8 cellular contexts compared by ENCODE assay signal in the genomic region with DNA sequence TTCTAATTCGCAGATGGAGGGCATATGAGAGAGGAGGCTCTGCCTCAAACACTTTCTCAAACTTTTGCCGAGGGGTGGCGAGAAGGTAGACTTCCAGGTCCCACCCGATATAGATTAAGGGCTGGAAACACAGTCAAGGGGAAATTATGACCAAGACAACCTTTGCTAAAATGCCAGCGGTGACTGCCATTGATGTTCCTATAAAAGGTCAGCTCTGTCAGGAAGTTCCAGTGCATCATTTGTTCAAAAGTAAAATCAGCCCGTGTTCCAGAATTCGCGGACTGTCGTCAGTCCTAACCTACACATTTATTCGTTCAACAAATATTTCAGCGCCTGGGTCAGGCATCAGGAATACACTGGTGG. TPM values are rescaled to one million over a fixed set of nuclear protein-coding genes. Genes with fewer than 3 reads are reported as not detected.
DNase-seq lines count a peak whose midpoint lies in the region; ATAC-seq and TF ChIP-seq lines count a peak whose summit lies in the region.

No MANE protein-coding gene starts in this region.

- H3K9me3 Mint-ChIP-seq in activated B cell treated with CpG ODN at 0.5 μM for 24 hours: no peaks in the 10 kb centered on the region

- in situ Hi-C loops in gastrocnemius medialis (cut with MboI; ENCODE audit: low sequenced_read_pairs in 4 of 4): no loop called here

- peaks cover 61% of the 10 kb centered on the region for H3K4me1 Mint-ChIP-seq in activated B cell treated with CpG ODN at 0.5 μM for 24 hours

- POLR2A ChIA-PET in activated B cell treated with CpG ODN at 0.5 μM for 24 hours (lab: Charles Lee): interaction anchor here (1.0 to 2.8 kb wide), 2 partner anchors 9 to 17 kb away, joined by 6 to 15 read pairs; no protein-coding TSS in a partner anchor

- no peak for ATAC-seq in activated B cell treated with CpG ODN at 0.5 μM for 24 hours (ENCODE audit: low read depth)
- ATAC-seq in gastrocnemius medialis: no peak
- no peak for ATAC-seq in HG02970 (IDR thresholded peaks at IDR 0.05; ENCODE audit: low FRiP score, unreplicated experiment)

- H3K4me3 ChIP-seq in foreskin fibroblast (ENCODE audit: low read depth in 1 of 2, low read length in 2 of 2): peak overlapping the region; percentile 94 to 98
- H3K4me3 ChIP-seq in gastrocnemius medialis: peak overlapping the region; percentile 91 to 99 (median 98)

- H3K9me3 ChIP-seq in gastrocnemius medialis: no peaks in the 10 kb centered on the region

- CTCF ChIA-PET in activated B cell treated with CpG ODN at 0.5 μM for 24 hours (lab: Charles Lee): interaction anchor here (0.9 kb wide), 1 partner anchor 13 kb away, joined by 3 read pairs; no protein-coding TSS in a partner anchor

- peak; percentile 15 for DNase-seq in activated T-cell treated with anti-CD3 and anti-CD28 coated beads for 24 hours (ENCODE audit: low read depth)
- DNase-seq in activated T-cell treated with anti-CD3 and anti-CD28 coated beads, Interleukin-2, amount 50 U/mL, for 1 hour: no peak
- no peak for DNase-seq in activated B cell treated with CpG ODN at 0.5 μM for 24 hours
- no peak for DNase-seq in foreskin fibroblast
- no peak for DNase-seq in gastrocnemius medialis
- DNase-seq in dermis blood vessel endothelial cell: no peak
- no peak for DNase-seq in HK-2 (ENCODE audit: unreplicated experiment)

- intact Hi-C loops in activated B cell treated with CpG ODN at 0.5 μM for 24 hours (cut with micrococcal nuclease): loop anchor here (5.0 kb wide), 2 partner anchors 36 to 1344 kb away; a partner anchor contains a TSS
- intact Hi-C loops in gastrocnemius medialis (cut with DNase I; ENCODE audit: low total_unique reads): no loop called here

- TF ChIP-seq CTCF in activated B cell treated with CpG ODN at 0.5 μM for 24 hours (IDR thresholded peaks at IDR 0.05) (no peak), foreskin fibroblast (IDR thresholded peaks at IDR 0.05; ENCODE audit: low read depth, low read length) (no peak), gastrocnemius medialis (IDR thresholded peaks at IDR 0.05 in 4 of 5, conservative IDR thresholded peaks at IDR 0.05 in 1 of 5) (no peak)

- H3K27ac ChIP-seq in gastrocnemius medialis: peak overlapping the region; percentile 97 to 99 (median 98)

- TF ChIP-seq POLR2A in gastrocnemius medialis (IDR thresholded peaks at IDR 0.05): no peak

- peak overlapping the region; percentile 97 for H3K27ac Mint-ChIP-seq in activated B cell treated with CpG ODN at 0.5 μM for 24 hours

- peak overlapping the region; percentile 99 for H3K4me3 Mint-ChIP-seq in activated B cell treated with CpG ODN at 0.5 μM for 24 hours

- no peaks in the 10 kb centered on the region for H3K27me3 Mint-ChIP-seq in activated B cell treated with CpG ODN at 0.5 μM for 24 hours

- no peaks in the 10 kb centered on the region for H3K36me3 ChIP-seq in gastrocnemius medialis

- peaks cover 38% of the 10 kb centered on the region in 2 donors for H3K4me1 ChIP-seq in gastrocnemius medialis

- H3K36me3 Mint-ChIP-seq in activated B cell treated with CpG ODN at 0.5 μM for 24 hours (ENCODE audit: low read depth): peaks cover 43% of the 10 kb centered on the region

- no peaks in the 10 kb centered on the region for H3K27me3 ChIP-seq in gastrocnemius medialis

RNA-seq across cellular contexts. Expression of a gene that starts 0.8 kb away (rescaled TPM):
- total RNA-seq in activated B cell treated with CpG ODN at 0.5 μM for 24 hours (205 and 255 TPM in 2 replicates), gastrocnemius medialis (10 to 100 TPM; 41.5 to 66.4 (median 50.7) TPM), dermis blood vessel endothelial cell (87.3 and 151 TPM in 2 replicates)
